ENCODE assay signal across 8 cellular contexts in genomic region chr1:145979746-145980435, GRCh38. TPM values are rescaled to one million over a fixed set of nuclear protein-coding genes. Genes with fewer than 3 reads are reported as not detected.
DNase-seq lines count a peak whose midpoint lies in the region; ATAC-seq and TF ChIP-seq lines count a peak whose summit lies in the region.

No MANE protein-coding gene starts in this region.

- no peak overlapping the region for H2AK5ac ChIP-seq in neuronal stem cell (ENCODE audit: low read depth, low read length)

- no peak overlapping the region for H2BK15ac ChIP-seq in neuronal stem cell (ENCODE audit: low read length)

- H3K27ac ChIP-seq in neuronal stem cell (replicated peaks; ENCODE audit: low read length): peak overlapping the region; percentile 0

- no peak overlapping the region for H4K8ac ChIP-seq in neuronal stem cell (ENCODE audit: low read depth, low read length)

- H3K9me2 ChIP-seq in Loucy (replicated peaks; ENCODE audit: low read depth, low read length): no peaks in the 10 kb centered on the region

- no peak overlapping the region for H3K4ac ChIP-seq in neuronal stem cell (ENCODE audit: low read length)

- H3K36me3 ChIP-seq in Loucy (ENCODE audit: insufficient read depth, low read length) (no peaks in the 10 kb centered on the region), neuronal stem cell (replicated peaks in 1 of 2; ENCODE audit: control insufficient read depth in 2 of 2, insufficient read depth in 2 of 2, low read length in 2 of 2) (no peaks in the 10 kb centered on the region)

- no peak for ATAC-seq in GM21825 (IDR thresholded peaks at IDR 0.05; ENCODE audit: unreplicated experiment)

- no peak overlapping the region for H2BK120ac ChIP-seq in neuronal stem cell (ENCODE audit: low read depth, low read length)

- H4K91ac ChIP-seq in neuronal stem cell (ENCODE audit: low read depth, low read length, poor library complexity): no peak overlapping the region

- DNase-seq in activated CD8-positive, alpha-beta memory T cell treated with anti-CD3 and anti-CD28 coated beads, Interleukin-2, amount 50 U/mL, for 48 hours: peak; percentile 56
- no peak for DNase-seq in activated CD8-positive, alpha-beta memory T cell treated with anti-CD3 and anti-CD28 coated beads for 24 hours
- peak; percentile 58 for DNase-seq in choroid plexus epithelial cell (ENCODE audit: low read depth)
- DNase-seq in neuronal stem cell (ENCODE audit: low spot score): no peak
- no peak for DNase-seq in OCI-M2 (lab: John Stamatoyannopoulos, UW; ENCODE audit: unreplicated experiment)
- DNase-seq in occipital lobe (lab: John Stamatoyannopoulos, UW): no peak

- H3K79me1 ChIP-seq in neuronal stem cell (ENCODE audit: low read depth, low read length): no peaks in the 10 kb centered on the region

- H2BK12ac ChIP-seq in neuronal stem cell (ENCODE audit: low read length): no peak overlapping the region

- H3K14ac ChIP-seq in neuronal stem cell (ENCODE audit: low read length): no peak overlapping the region

- H3K4me3 ChIP-seq in Loucy (ENCODE audit: low read length, poor library complexity, severe bottlenecking): peak overlapping the region; percentile 70
- no peak overlapping the region for H3K4me3 ChIP-seq in choroid plexus epithelial cell (ENCODE audit: low read depth, low read length)
- H3K4me3 ChIP-seq in neuronal stem cell (ENCODE audit: low read length in 2 of 2): no peak overlapping the region

- H3F3A ChIP-seq in Loucy (ENCODE audit: low read depth): peaks cover 9% of the 10 kb centered on the region; the same call in 1 of the 2 replicates

- H3K18ac ChIP-seq in neuronal stem cell (ENCODE audit: low read length): no peak overlapping the region

- H2AFZ ChIP-seq in Loucy (ENCODE audit: low read length) (no peak overlapping the region), neuronal stem cell (ENCODE audit: low read length) (peak overlapping the region; percentile 7)

- H2BK5ac ChIP-seq in neuronal stem cell (ENCODE audit: low read length): no peak overlapping the region

- no peak overlapping the region for H3K23ac ChIP-seq in neuronal stem cell (ENCODE audit: low read depth, low read length, poor library complexity)

- H3K27me3 ChIP-seq in Loucy (ENCODE audit: insufficient read depth, low read length, poor library complexity, severe bottlenecking) (no peaks in the 10 kb centered on the region), neuronal stem cell (ENCODE audit: control insufficient read depth in 3 of 3, insufficient read depth in 3 of 3, low read depth in 1 of 3, low read length in 3 of 3) (no peaks in the 10 kb centered on the region)

- H4K20me1 ChIP-seq in Loucy (ENCODE audit: insufficient read depth, low read length, poor library complexity, severe bottlenecking): no peaks in the 10 kb centered on the region

- H3K9ac ChIP-seq in Loucy (ENCODE audit: low read depth, low read length, poor library complexity, severe bottlenecking) (peak overlapping the region; percentile 79), neuronal stem cell (ENCODE audit: low read depth, low read length, poor library complexity) (no peak overlapping the region)

- H3K4me1 ChIP-seq in Loucy (ENCODE audit: insufficient read depth, low read length, poor library complexity, severe bottlenecking) (peaks cover 67% of the 10 kb centered on the region), neuronal stem cell (ENCODE audit: control insufficient read depth in 2 of 2, insufficient read depth in 1 of 2, low read depth in 1 of 2, low read length in 2 of 2) (peaks cover 9 to 28% of the 10 kb centered on the region in 2 donors)

- H3K4me2 ChIP-seq in Loucy (ENCODE audit: low read depth, low read length, poor library complexity, severe bottlenecking) (peak overlapping the region; percentile 87), neuronal stem cell (ENCODE audit: insufficient read depth, low read length, poor library complexity, severe bottlenecking) (no peak overlapping the region)

- H3K79me2 ChIP-seq in Loucy (ENCODE audit: insufficient read depth, low read length): no peaks in the 10 kb centered on the region

- WGBS in neuronal stem cell (ENCODE audit: extremely low coverage in 2 of 2, insufficient read length in 2 of 2, insufficient replicate concordance in 1 of 2), 2 donors: no CpG with 5 or more reads among the region's 7 CpGs

- TF ChIP-seq CTCF in Loucy (conservative IDR thresholded peaks at IDR 0.05; ENCODE audit: low read length) (no peak), choroid plexus epithelial cell (conservative IDR thresholded peaks at IDR 0.05; ENCODE audit: low read depth, low read length) (no peak)

- no peaks in the 10 kb centered on the region for H3K9me3 ChIP-seq in Loucy (ENCODE audit: insufficient read depth, low read depth, low read length)
- H3K9me3 ChIP-seq in neuronal stem cell (replicated peaks in 1 of 2; ENCODE audit: control insufficient read depth in 2 of 2, insufficient read depth in 1 of 2, low read depth in 1 of 2, low read length in 2 of 2): no peaks in the 10 kb centered on the region

RNA-seq across cellular contexts. Expression of gene POLR3GL, which starts 15.4 kb away (rescaled TPM):
- 18.0 TPM for polyA plus RNA-seq in neuronal stem cell (2013, experiment 1 of 2)
- 20.2 TPM for polyA plus RNA-seq in neuronal stem cell (2013, experiment 2 of 2)
- total RNA-seq in occipital lobe: 16.2 TPM

RNA-seq across cellular contexts. Expression of gene ANKRD34A, which starts 15.5 kb away (rescaled TPM):
- 0.10 TPM for polyA plus RNA-seq in neuronal stem cell (2013, experiment 1 of 2)
- 0.10 TPM for polyA plus RNA-seq in neuronal stem cell (2013, experiment 2 of 2)
- total RNA-seq in occipital lobe: 2.2 TPM

RNA-seq across cellular contexts. Expression of gene TXNIP, which starts 16.5 kb away (rescaled TPM):
- polyA plus RNA-seq in neuronal stem cell (2013, experiment 1 of 2): 111 TPM
- 115 TPM for polyA plus RNA-seq in neuronal stem cell (2013, experiment 2 of 2)
- 317 TPM for total RNA-seq in occipital lobe

RNA-seq across cellular contexts. Expression of gene LIX1L, which starts 22.1 kb away (rescaled TPM):
- 17.1 TPM for polyA plus RNA-seq in neuronal stem cell (2013, experiment 1 of 2)
- polyA plus RNA-seq in neuronal stem cell (2013, experiment 2 of 2): 17.4 TPM
- 22.1 TPM for total RNA-seq in occipital lobe

RNA-seq across cellular contexts. Expression of gene HJV, which starts 41.6 kb away (rescaled TPM):
- polyA plus RNA-seq in neuronal stem cell (2013, experiment 1 of 2): 0.08 TPM
- 0.12 TPM for polyA plus RNA-seq in neuronal stem cell (2013, experiment 2 of 2)
- not detected for total RNA-seq in occipital lobe

Comparison
In these comparisons a context has a peak if more than half of its experiments do, and no peak if none do; other contexts are left out.
1. DNase-seq: peak in activated CD8-positive, alpha-beta memory T cell treated with anti-CD3 and anti-CD28 coated beads, Interleukin-2, amount 50 U/mL, for 48 hours (single experiment) and choroid plexus epithelial cell (single experiment); none in activated CD8-positive, alpha-beta memory T cell treated with anti-CD3 and anti-CD28 coated beads for 24 hours (single experiment), neuronal stem cell (single experiment), OCI-M2 (single experiment) and occipital lobe (single experiment).